16 cellular contexts compared by ENCODE assay signal in genomic region chr5:119324842-119325241, GRCh38. TPM values are rescaled to one million over a fixed set of nuclear protein-coding genes. Genes with fewer than 3 reads are reported as not detected.
DNase-seq lines count a peak whose midpoint lies in the region; ATAC-seq lines count a peak whose summit lies in the region.
"Had no signal": no experiment of that assay in that cellular context is flagged by ENCODE, and none has a peak within 500 bp of the region (broad histone marks: within the 10 kb centered on the region; RNA-seq: fewer than 3 reads in every experiment).

No MANE protein-coding gene starts in this region.

- peak overlapping the region; percentile 4 for H3K4me3 Mint-ChIP-seq in stimulated activated naive CD8-positive, alpha-beta T cell treated with anti-CD3 and anti-CD28 coated beads, Interleukin-15, Interleukin-2, amounts not matched to agents 100 ng/mL and 50 ng/mL, for 24 hours
- H3K4me3 Mint-ChIP-seq: GM23338 had no signal

- no peak overlapping the region for H3K4me2 ChIP-seq in mesenchymal stem cell (ENCODE audit: low read length, poor library complexity, severe bottlenecking)
- H3K4me2 ChIP-seq: GM23338 had no signal

- no peak overlapping the region for H4K8ac ChIP-seq in mesenchymal stem cell (ENCODE audit: low read length)

- H3K27ac Mint-ChIP-seq in stimulated activated naive CD8-positive, alpha-beta T cell treated with anti-CD3 and anti-CD28 coated beads, Interleukin-15, Interleukin-2, amounts not matched to agents 100 ng/mL and 50 ng/mL, for 24 hours = peak overlapping the region; percentile 46
- H3K27ac Mint-ChIP-seq: GM23338 had no signal

- no peak overlapping the region for H4K91ac ChIP-seq in mesenchymal stem cell (ENCODE audit: low read length)

- peaks cover 14% of the 10 kb centered on the region for H3K79me1 ChIP-seq in mesenchymal stem cell (replicated peaks; ENCODE audit: low read length, poor library complexity, severe bottlenecking)

- H2BK5ac ChIP-seq in mesenchymal stem cell (ENCODE audit: low read depth, low read length, poor library complexity, severe bottlenecking) = no peak overlapping the region

- H3K27ac ChIP-seq in mesenchymal stem cell (ENCODE audit: low read length, poor library complexity, severe bottlenecking) = peak overlapping the region; percentile 87
- H3K27ac ChIP-seq: parathyroid adenoma had no signal

- no peak overlapping the region for H3K23ac ChIP-seq in mesenchymal stem cell (ENCODE audit: low read length in 2 of 2)

- DNase-seq in stimulated activated naive CD8-positive, alpha-beta T cell treated with anti-CD3 and anti-CD28 coated beads, Interleukin-15, Interleukin-2, amounts not matched to agents 100 U/mL and 50 U/mL, for 24 hours = no peak
- DNase-seq in adipocyte (ENCODE audit: low read depth) = no peak
- no peak for DNase-seq in mesenchymal stem cell
- no peak for DNase-seq in KG1 (lab: John Stamatoyannopoulos, UW)
- no peak for DNase-seq in pons (ENCODE audit: low spot score)
- DNase-seq: activated CD4-positive, alpha-beta T cell treated with anti-CD3 and anti-CD28 coated beads, Interleukin-2, amount 50 U/mL, for 1 hour; activated effector memory CD4-positive, alpha-beta T cell treated with anti-CD3 and anti-CD28 coated beads, Interleukin-2, amount 50 U/mL, for 16 hours; NK-92 treated with Interleukin-12 subunit alpha and Interleukin-12 subunit beta, amount 100 ng/mL, for 24 hours had no signal

- no peak overlapping the region for H3K4ac ChIP-seq in mesenchymal stem cell (ENCODE audit: low read depth in 1 of 2, low read length in 2 of 2)

- peaks cover 98% of the 10 kb centered on the region for H3K4me1 Mint-ChIP-seq in stimulated activated naive CD8-positive, alpha-beta T cell treated with anti-CD3 and anti-CD28 coated beads, Interleukin-15, Interleukin-2, amounts not matched to agents 100 ng/mL and 50 ng/mL, for 24 hours (ENCODE audit: low read depth)

- H3K14ac ChIP-seq in mesenchymal stem cell (ENCODE audit: low read length in 2 of 2) = no peak overlapping the region

- H3K27me3 Mint-ChIP-seq in stimulated activated naive CD8-positive, alpha-beta T cell treated with anti-CD3 and anti-CD28 coated beads, Interleukin-15, Interleukin-2, amounts not matched to agents 100 ng/mL and 50 ng/mL, for 24 hours = no peaks in the 10 kb centered on the region

- H3K4me3 ChIP-seq in adipocyte (ENCODE audit: low read length) (peak overlapping the region; percentile 38), mesenchymal stem cell (ENCODE audit: insufficient read depth in 1 of 2, low read depth in 1 of 2, low read length in 2 of 2) (peak overlapping the region in 1 of 2 experiments; percentile 8)
- H3K4me3 ChIP-seq: GM23338, MG63 had no signal

- H3K36me3 ChIP-seq in adipocyte (ENCODE audit: control insufficient read depth, insufficient read depth, low read length, severe bottlenecking) (no peaks in the 10 kb centered on the region), mesenchymal stem cell (ENCODE audit: control insufficient read depth in 1 of 2, insufficient read depth in 2 of 2, low read depth in 1 of 2, low read length in 2 of 2) (no peaks in the 10 kb centered on the region)
- H3K36me3 ChIP-seq: esophagus muscularis mucosa, MG63 had no signal

- no peak overlapping the region for H2AK5ac ChIP-seq in mesenchymal stem cell (ENCODE audit: low read length, severe bottlenecking)

- H2BK120ac ChIP-seq in mesenchymal stem cell (ENCODE audit: low read depth, low read length) = no peak overlapping the region

- no peaks in the 10 kb centered on the region for H3K9me3 Mint-ChIP-seq in stimulated activated naive CD8-positive, alpha-beta T cell treated with anti-CD3 and anti-CD28 coated beads, Interleukin-15, Interleukin-2, amounts not matched to agents 100 ng/mL and 50 ng/mL, for 24 hours
- H3K9me3 Mint-ChIP-seq: CD14-positive monocyte, GM23338 had no signal

- H3K4me1 ChIP-seq in adipocyte (ENCODE audit: control insufficient read depth, insufficient read depth, low read length) (peaks cover 60% of the 10 kb centered on the region), mesenchymal stem cell (ENCODE audit: control insufficient read depth, insufficient read depth, low read depth, low read length) (peaks cover 18% of the 10 kb centered on the region)

- peak overlapping the region; percentile 55 for H2BK15ac ChIP-seq in mesenchymal stem cell (ENCODE audit: low read depth, poor library complexity, severe bottlenecking)

- H3K27me3 ChIP-seq in adipocyte (replicated peaks; ENCODE audit: control insufficient read depth, insufficient read depth, low read length) (no peaks in the 10 kb centered on the region), mesenchymal stem cell (ENCODE audit: control insufficient read depth in 1 of 2, insufficient read depth in 1 of 2, low read length in 2 of 2) (no peaks in the 10 kb centered on the region)
- H3K27me3 ChIP-seq: esophagus muscularis mucosa, MG63 had no signal

- peak overlapping the region; percentile 62 for H3K9ac ChIP-seq in adipocyte (ENCODE audit: low read length)
- H3K9ac ChIP-seq in mesenchymal stem cell (ENCODE audit: low read length) = peak overlapping the region; percentile 82
- H3K9ac ChIP-seq: parathyroid adenoma had no signal

- H3K9me3 ChIP-seq in adipocyte (ENCODE audit: control insufficient read depth, low read length) = no peaks in the 10 kb centered on the region
- no peaks in the 10 kb centered on the region for H3K9me3 ChIP-seq in mesenchymal stem cell (ENCODE audit: control insufficient read depth, low read length)
- H3K9me3 ChIP-seq: esophagus muscularis mucosa, MG63 had no signal

- peaks cover 12% of the 10 kb centered on the region for H3K36me3 Mint-ChIP-seq in stimulated activated naive CD8-positive, alpha-beta T cell treated with anti-CD3 and anti-CD28 coated beads, Interleukin-15, Interleukin-2, amounts not matched to agents 100 ng/mL and 50 ng/mL, for 24 hours (ENCODE audit: low read depth)

- no peak overlapping the region for H2AFZ ChIP-seq in mesenchymal stem cell (ENCODE audit: low read depth, low read length)
- H2AFZ ChIP-seq: GM23338 had no signal

- 98% methylated on average over 4 of the region's 4 CpGs for WGBS in mesenchymal stem cell

- peak overlapping the region in 1 of 2 experiments; percentile 40 for H3K18ac ChIP-seq in mesenchymal stem cell (ENCODE audit: low read depth in 1 of 2, low read length in 2 of 2)

- no peak overlapping the region for H2BK12ac ChIP-seq in mesenchymal stem cell (ENCODE audit: low read length in 2 of 2)

- no peak for ATAC-seq in stimulated activated naive CD8-positive, alpha-beta T cell treated with anti-CD3 and anti-CD28 coated beads, Interleukin-15, Interleukin-2, amounts not matched to agents 100 U/mL and 50 U/mL, for 24 hours
- no peak for ATAC-seq in HG03460 (IDR thresholded peaks at IDR 0.05; ENCODE audit: unreplicated experiment)
- ATAC-seq in GM18511 (IDR thresholded peaks at IDR 0.05; ENCODE audit: unreplicated experiment) = no peak
- ATAC-seq: GM23338 had no signal

RNA-seq across cellular contexts. Expression of gene TNFAIP8, which starts 31.0 kb away (rescaled TPM):
- polyA plus RNA-seq in mesenchymal stem cell (2013, experiment 1 of 2) = 14.4 TPM
- 15.0 TPM for polyA plus RNA-seq in mesenchymal stem cell (2013, experiment 2 of 2)
